12 cellular contexts compared by ENCODE assay signal in genomic region chr14:97306785-97307246, GRCh38.
DNase-seq lines count a peak whose midpoint lies in the region; ATAC-seq, FAIRE-seq and TF ChIP-seq lines count a peak whose summit lies in the region.
"Had no signal": no experiment of that assay in that cellular context is flagged by ENCODE, and none has a peak within 500 bp of the region (broad histone marks: within the 10 kb centered on the region; RNA-seq: fewer than 3 reads in every experiment).

No MANE protein-coding gene starts in this region.

- DNase-seq in GM12892 (ENCODE audit: insufficient read length), result no peak
- peak in 16 of 61 donors; percentile 9 to 74 (median 20) for DNase-seq in caudate nucleus (lab: John Stamatoyannopoulos, UW)
- no peak for DNase-seq in stimulated activated naive B cell treated with anti-CD40 and anti-IgM and Interleukin-4, amounts not matched to agents 10 μg/mL and 1 μg/mL and 100 μg/mL, for 72 hours
- DNase-seq in midbrain (lab: John Stamatoyannopoulos, UW), result no peak
- no peak for DNase-seq in NK-92 (lab: John Stamatoyannopoulos, UW; ENCODE audit: unreplicated experiment)
- DNase-seq: Calu3, dermis blood vessel endothelial cell, NCI-H524 had no signal

- no peaks in the 10 kb centered on the region for H3K9me3 ChIP-seq in KOPT-K1 (ENCODE audit: insufficient read depth, low read length, poor library complexity, severe bottlenecking)

- no peak for TF ChIP-seq POLR2A in GM12892 (IDR thresholded peaks at IDR 0.05; ENCODE audit: low read depth, low read length)

- no peaks in the 10 kb centered on the region for H3K36me3 ChIP-seq in KOPT-K1 (ENCODE audit: insufficient read depth, low read length)

- ATAC-seq in GM21360 (IDR thresholded peaks at IDR 0.05; ENCODE audit: unreplicated experiment), result peak; percentile 54
- no peak for ATAC-seq in stimulated activated naive B cell treated with anti-CD40 and anti-IgM and Interleukin-4, amounts not matched to agents 10 μg/mL and 1 μg/mL and 100 μg/mL, for 72 hours (replicated peaks)
- ATAC-seq in GM19324 (IDR thresholded peaks at IDR 0.05; ENCODE audit: low FRiP score, unreplicated experiment), result no peak
- ATAC-seq: stimulated activated memory B cell treated with anti-CD40 and anti-IgM and Interleukin-4, amounts not matched to agents 10 μg/mL and 1 μg/mL and 100 μg/mL, for 72 hours had no signal

- H3K4me1 Mint-ChIP-seq in stimulated activated naive B cell treated with anti-CD40 and anti-IgM and Interleukin-4, amounts not matched to agents 10 μg/mL and 1 μg/mL and 100 μg/mL, for 72 hours, result no peaks in the 10 kb centered on the region
- H3K4me1 Mint-ChIP-seq: stimulated activated memory B cell treated with anti-CD40 and anti-IgM and Interleukin-4, amounts not matched to agents 10 μg/mL and 1 μg/mL and 100 μg/mL, for 72 hours had no signal

- H3K27ac ChIP-seq in KOPT-K1 (ENCODE audit: low read depth, low read length, poor library complexity, severe bottlenecking) (peak overlapping the region; percentile 13), caudate nucleus (ENCODE audit: low read depth, low read length) (peak overlapping the region; percentile 79)

- no peak overlapping the region for H3K27ac Mint-ChIP-seq in stimulated activated naive B cell treated with anti-CD40 and anti-IgM and Interleukin-4, amounts not matched to agents 10 μg/mL and 1 μg/mL and 100 μg/mL, for 72 hours
- H3K27ac Mint-ChIP-seq: stimulated activated memory B cell treated with anti-CD40 and anti-IgM and Interleukin-4, amounts not matched to agents 10 μg/mL and 1 μg/mL and 100 μg/mL, for 72 hours had no signal

- peak; percentile 40 for FAIRE-seq in GM12892 (lab: Jason Lieb, UNC)

- H3K4me3 Mint-ChIP-seq in stimulated activated naive B cell treated with anti-CD40 and anti-IgM and Interleukin-4, amounts not matched to agents 10 μg/mL and 1 μg/mL and 100 μg/mL, for 72 hours, result no peak overlapping the region
- H3K4me3 Mint-ChIP-seq: stimulated activated memory B cell treated with anti-CD40 and anti-IgM and Interleukin-4, amounts not matched to agents 10 μg/mL and 1 μg/mL and 100 μg/mL, for 72 hours had no signal

- H3K27me3 Mint-ChIP-seq in stimulated activated naive B cell treated with anti-CD40 and anti-IgM and Interleukin-4, amounts not matched to agents 10 μg/mL and 1 μg/mL and 100 μg/mL, for 72 hours, result no peaks in the 10 kb centered on the region
- H3K27me3 Mint-ChIP-seq: stimulated activated memory B cell treated with anti-CD40 and anti-IgM and Interleukin-4, amounts not matched to agents 10 μg/mL and 1 μg/mL and 100 μg/mL, for 72 hours had no signal

- no peaks in the 10 kb centered on the region for H3K9me3 Mint-ChIP-seq in stimulated activated naive B cell treated with anti-CD40 and anti-IgM and Interleukin-4, amounts not matched to agents 10 μg/mL and 1 μg/mL and 100 μg/mL, for 72 hours

- no peaks in the 10 kb centered on the region for H3K36me3 Mint-ChIP-seq in stimulated activated naive B cell treated with anti-CD40 and anti-IgM and Interleukin-4, amounts not matched to agents 10 μg/mL and 1 μg/mL and 100 μg/mL, for 72 hours
- H3K36me3 Mint-ChIP-seq: stimulated activated memory B cell treated with anti-CD40 and anti-IgM and Interleukin-4, amounts not matched to agents 10 μg/mL and 1 μg/mL and 100 μg/mL, for 72 hours had no signal
